In the genomic region with DNA sequence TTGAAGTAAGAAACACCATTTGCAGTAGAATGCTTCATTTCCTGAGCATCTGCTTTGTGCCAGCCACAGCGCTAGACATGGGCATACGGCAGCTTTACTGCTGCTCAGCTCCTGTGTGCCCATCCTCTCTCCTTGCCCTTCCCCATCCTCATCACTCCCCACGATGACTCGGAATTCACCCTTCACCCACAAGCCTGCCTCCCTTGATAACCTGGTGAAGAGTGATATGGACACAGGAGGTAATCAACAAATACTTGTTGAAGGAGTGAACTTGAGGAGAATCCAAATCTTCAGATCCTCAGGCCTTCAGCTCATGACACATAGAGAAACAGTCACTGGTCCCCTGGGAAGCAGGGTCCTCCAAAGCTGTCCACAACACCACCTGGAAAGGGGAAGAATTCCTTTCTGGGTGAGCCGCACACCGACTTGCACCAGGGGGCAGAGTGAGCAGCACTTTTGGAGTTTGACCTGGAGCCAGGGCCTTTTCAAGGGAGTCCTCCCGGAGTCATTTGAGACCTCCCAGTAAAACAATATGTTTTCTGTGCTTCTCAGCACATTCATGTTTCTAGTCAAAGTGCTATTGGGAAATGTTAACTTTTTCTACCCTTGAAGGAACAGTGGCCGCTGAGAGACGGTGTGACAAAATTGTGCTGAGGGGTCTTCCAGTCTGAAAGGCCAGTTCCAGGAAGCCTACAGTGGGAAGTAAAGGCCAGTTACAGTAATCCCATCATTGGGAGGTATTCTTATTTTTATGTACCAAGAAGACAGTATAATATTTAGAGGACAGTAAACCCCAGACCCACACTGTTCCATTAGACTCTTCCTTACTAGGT, we compare ENCODE assay signal across 8 cellular contexts.
DNase-seq lines count a peak whose midpoint lies in the region; TF ChIP-seq lines count a peak whose summit lies in the region.

No MANE protein-coding gene starts in this region.

- intact Hi-C loops in vagina (cut with DNase I), result loop anchor here (1.0 kb wide), 1 partner anchor 40 kb away; no protein-coding TSS in a partner anchor

- H3K27ac ChIP-seq in vagina, result no peak overlapping the region

- no peak overlapping the region for H3K4me3 Mint-ChIP-seq in activated T-cell treated with anti-CD3 and anti-CD28 coated beads, Interleukin-2, amount 50 U/mL, for 24 hours

- peak; percentile 89 for DNase-seq in AG20443 (ENCODE audit: low spot score)
- peak; percentile 20 for DNase-seq in NCI-H2081 treated with DMSO at 0.1 percent for 48 hours (lab: John Stamatoyannopoulos, UW)
- peak; percentile 43 for DNase-seq in activated T-cell treated with anti-CD3 and anti-CD28 coated beads, Interleukin-2, amount 50 U/mL, for 24 hours
- peak; percentile 76 for DNase-seq in glomerular visceral epithelial cell (ENCODE audit: extremely low spot score)
- DNase-seq in pulmonary artery endothelial cell (ENCODE audit: low read depth, low spot score), result peak; percentile 44
- DNase-seq in cerebellum (ENCODE audit: low spot score), result no peak
- no peak for DNase-seq in vagina (ENCODE audit: extremely low spot score in 2 of 2)

- H3K27me3 ChIP-seq in vagina, result no peaks in the 10 kb centered on the region

- no peaks in the 10 kb centered on the region for H3K27me3 Mint-ChIP-seq in activated T-cell treated with anti-CD3 and anti-CD28 coated beads, Interleukin-2, amount 50 U/mL, for 24 hours

- no peaks in the 10 kb centered on the region for H3K4me1 ChIP-seq in vagina

- H3K36me3 Mint-ChIP-seq in activated T-cell treated with anti-CD3 and anti-CD28 coated beads, Interleukin-2, amount 50 U/mL, for 24 hours (ENCODE audit: low read depth), result no peaks in the 10 kb centered on the region

- peaks cover 45% of the 10 kb centered on the region for H3K4me1 Mint-ChIP-seq in activated T-cell treated with anti-CD3 and anti-CD28 coated beads, Interleukin-2, amount 50 U/mL, for 24 hours (ENCODE audit: low read depth)

- no peak overlapping the region for H3K27ac Mint-ChIP-seq in activated T-cell treated with anti-CD3 and anti-CD28 coated beads, Interleukin-2, amount 50 U/mL, for 24 hours

- no peak for TF ChIP-seq POLR2A in vagina (IDR thresholded peaks at IDR 0.05)

- H3K4me3 ChIP-seq in vagina, result no peak overlapping the region

- H3K9me3 ChIP-seq in vagina, result no peaks in the 10 kb centered on the region

- H3K9me3 Mint-ChIP-seq in activated T-cell treated with anti-CD3 and anti-CD28 coated beads, Interleukin-2, amount 50 U/mL, for 24 hours, result no peaks in the 10 kb centered on the region

- TF ChIP-seq CTCF in GM12873 (IDR thresholded peaks at IDR 0.05; ENCODE audit: insufficient read depth, low read depth, low read length, missing control alignments) (peak; percentile 63), vagina (IDR thresholded peaks at IDR 0.05) (peak in 1 of 3 experiments; percentile 29)

- no peaks in the 10 kb centered on the region for H3K36me3 ChIP-seq in vagina

Comparison
In these comparisons a context has a peak if more than half of its experiments do, and no peak if none do; other contexts are left out.
1. DNase-seq: peak in AG20443 (single experiment), NCI-H2081 treated with DMSO at 0.1 percent for 48 hours (single experiment), activated T-cell treated with anti-CD3 and anti-CD28 coated beads, Interleukin-2, amount 50 U/mL, for 24 hours (single experiment), glomerular visceral epithelial cell (single experiment) and pulmonary artery endothelial cell (single experiment); none in cerebellum (single experiment) and vagina (0 of 2).